1 cellular context compared by ENCODE assay signal in genomic region chr14:67371247-67372148, GRCh38.
TF ChIP-seq lines count a peak whose summit lies in the region.

No MANE protein-coding gene starts in this region.

TF ChIP-seq in HEK293, 187 proteins besides CTCF, POLR2A, EP300 and RAD21 (continued from another document):
- TF ChIP-seq PRDM2 (tag by site-specific recombination; IDR thresholded peaks at IDR 0.05; ENCODE audit: borderline replicate concordance): no peak
- no peak for TF ChIP-seq ZNF292 (tag by site-specific recombination; IDR thresholded peaks at IDR 0.05; ENCODE audit: borderline replicate concordance, low read depth)
- TF ChIP-seq ZNF146 (tag by site-specific recombination; IDR thresholded peaks at IDR 0.05): no peak
- TF ChIP-seq ZNF280C (tag by site-specific recombination; IDR thresholded peaks at IDR 0.05): no peak
- no peak for TF ChIP-seq ZNF423 (tag by site-specific recombination; IDR thresholded peaks at IDR 0.05)
- TF ChIP-seq ZNF148 (tag by site-specific recombination; IDR thresholded peaks at IDR 0.05; ENCODE audit: borderline replicate concordance): no peak
- peak; percentile 72 for TF ChIP-seq PRDM6 (tag by site-specific recombination; IDR thresholded peaks at IDR 0.05)
- TF ChIP-seq ZNF223 (tag by site-specific recombination; IDR thresholded peaks at IDR 0.05): no peak
- no peak for TF ChIP-seq REST (tag by site-specific recombination; IDR thresholded peaks at IDR 0.05)
